ENCODE assay signal across 20 cellular contexts in the genomic region with DNA sequence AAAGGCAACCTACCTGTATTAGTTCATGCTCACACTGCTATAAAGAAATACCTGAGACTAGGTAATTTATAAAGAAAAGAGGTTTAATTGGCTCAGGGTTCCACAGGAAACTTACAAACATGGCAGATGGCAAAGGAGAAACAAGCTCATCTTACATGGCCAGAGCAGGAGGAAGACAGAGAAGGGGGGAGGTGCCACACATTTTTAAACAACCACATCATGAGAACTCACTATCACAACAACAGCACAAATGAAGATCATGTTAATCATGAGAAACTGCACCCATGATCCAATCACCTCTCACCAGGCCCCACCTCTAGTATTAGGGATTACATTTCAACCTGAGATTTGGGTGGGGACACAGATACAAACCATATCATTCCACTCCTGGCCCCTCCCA.
DNase-seq lines count a peak whose midpoint lies in the region; ATAC-seq and TF ChIP-seq lines count a peak whose summit lies in the region.
"Had no signal": no experiment of that assay in that cellular context is flagged by ENCODE, and none has a peak within 500 bp of the region (broad histone marks: within the 10 kb centered on the region; RNA-seq: fewer than 3 reads in every experiment).

No MANE protein-coding gene starts in this region.

- H3K27me3 ChIP-seq in foreskin keratinocyte (no peaks in the 10 kb centered on the region), HAP-1 (ENCODE audit: low read depth) (no peaks in the 10 kb centered on the region)
- H3K27me3 ChIP-seq: esophagus squamous epithelium had no signal

- DNase-seq in NCI-H82 (lab: John Stamatoyannopoulos, UW) (peak; percentile 61), NCI-H82 treated with DMSO at 0.1 percent for 48 hours (lab: John Stamatoyannopoulos, UW; ENCODE audit: unreplicated experiment) (no peak), foreskin keratinocyte (no peak), HAP-1 (ENCODE audit: low spot score in 2 of 2) (no peak), COLO829 (ENCODE audit: low spot score) (no peak), NCI-H2107 treated with DMSO at 0.1 percent for 48 hours (lab: John Stamatoyannopoulos, UW; ENCODE audit: unreplicated experiment) (no peak)
- DNase-seq in stimulated activated CD4-positive, alpha-beta T cell treated with anti-CD3 and anti-CD28 coated beads, Interleukin-4, amount 100 ng/mL, for 24 hours, result no peak
- DNase-seq: ACHN; activated naive CD8-positive, alpha-beta T cell treated with anti-CD3 and anti-CD28 coated beads, Interleukin-2, amount 50 U/mL, for 24 hours; caudate nucleus; CD4-positive, alpha-beta memory T cell; effector CD4-positive, alpha-beta T cell; esophagus squamous epithelium; hypothalamus; NCI-H1694; NCI-H446 treated with DMSO at 0.1 percent for 48 hours; SHP77 treated with DMSO at 0.1 percent for 48 hours; stimulated activated CD4-positive, alpha-beta T cell treated with anti-CD3 and anti-CD28 coated beads, Interleukin-15, amount 100 ng/mL, for 24 hours had no signal

- peak overlapping the region; percentile 37 for H3K27ac ChIP-seq in foreskin keratinocyte
- H3K27ac ChIP-seq: esophagus squamous epithelium had no signal

- no peak for TF ChIP-seq CTCF in foreskin keratinocyte (conservative IDR thresholded peaks at IDR 0.05)

- no peak overlapping the region for H3K4me3 ChIP-seq in HAP-1
- H3K4me3 ChIP-seq: esophagus squamous epithelium had no signal

- H3K4me1 ChIP-seq in foreskin keratinocyte (peaks cover 16% of the 10 kb centered on the region), HAP-1 (no peaks in the 10 kb centered on the region)

- no peaks in the 10 kb centered on the region for H3K36me3 ChIP-seq in HAP-1 (replicated peaks)
- H3K36me3 ChIP-seq: esophagus squamous epithelium had no signal

- in situ Hi-C loops in HAP-1 (cut with MboI; ENCODE audit: low sequenced_read_pairs), result no loop called here

- ATAC-seq in SK-N-SH treated with all-trans-retinoic acid at 6 μM for 48 hours (peak; percentile 33), foreskin keratinocyte (peak; percentile 46)
- ATAC-seq: activated naive CD8-positive, alpha-beta T cell treated with anti-CD3 and anti-CD28 coated beads, Interleukin-2, amount 50 U/mL, for 24 hours; stimulated activated memory B cell treated with anti-CD40 and anti-IgM and Interleukin-4, amounts not matched to agents 10 μg/mL and 1 μg/mL and 100 μg/mL, for 72 hours had no signal

- peaks cover 5% of the 10 kb centered on the region; the same call in 1 of the 2 replicates for H3K9me3 ChIP-seq in HAP-1

TF ChIP-seq in SK-N-SH treated with all-trans-retinoic acid at 6 μM for 48 hours, 23 proteins besides CTCF, POLR2A, EP300 and RAD21:
- TF ChIP-seq ZFP30 (CRISPR knock-in tag; IDR thresholded peaks at IDR 0.05), result no peak
- no peak for TF ChIP-seq ZFP3 (CRISPR knock-in tag; IDR thresholded peaks at IDR 0.05)
- no peak for TF ChIP-seq SNAI2 (CRISPR knock-in tag; IDR thresholded peaks at IDR 0.05)
- TF ChIP-seq ESRRG (CRISPR knock-in tag; IDR thresholded peaks at IDR 0.05), result no peak
- no peak for TF ChIP-seq ZNF8 (CRISPR knock-in tag; IDR thresholded peaks at IDR 0.05)
- TF ChIP-seq, protein P1, sequence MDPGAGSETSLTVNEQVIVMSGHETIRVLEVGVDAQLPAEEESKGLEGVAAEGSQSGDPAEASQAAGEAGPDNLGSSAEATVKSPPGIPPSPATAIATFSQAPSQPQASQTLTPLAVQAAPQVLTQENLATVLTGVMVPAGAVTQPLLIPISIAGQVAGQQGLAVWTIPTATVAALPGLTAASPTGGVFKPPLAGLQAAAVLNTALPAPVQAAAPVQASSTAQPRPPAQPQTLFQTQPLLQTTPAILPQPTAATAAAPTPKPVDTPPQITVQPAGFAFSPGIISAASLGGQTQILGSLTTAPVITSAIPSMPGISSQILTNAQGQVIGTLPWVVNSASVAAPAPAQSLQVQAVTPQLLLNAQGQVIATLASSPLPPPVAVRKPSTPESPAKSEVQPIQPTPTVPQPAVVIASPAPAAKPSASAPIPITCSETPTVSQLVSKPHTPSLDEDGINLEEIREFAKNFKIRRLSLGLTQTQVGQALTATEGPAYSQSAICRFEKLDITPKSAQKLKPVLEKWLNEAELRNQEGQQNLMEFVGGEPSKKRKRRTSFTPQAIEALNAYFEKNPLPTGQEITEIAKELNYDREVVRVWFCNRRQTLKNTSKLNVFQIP (CRISPR knock-in tag; IDR thresholded peaks at IDR 0.05; ENCODE audit: borderline replicate concordance, low read depth), result no peak
- no peak for TF ChIP-seq ZNF70 (CRISPR knock-in tag; IDR thresholded peaks at IDR 0.05)
- TF ChIP-seq CSDC2 (CRISPR knock-in tag; IDR thresholded peaks at IDR 0.05), result no peak
- no peak for TF ChIP-seq PPARA (CRISPR knock-in tag; IDR thresholded peaks at IDR 0.05; ENCODE audit: borderline replicate concordance)
- no peak for TF ChIP-seq OSR1 (CRISPR knock-in tag; IDR thresholded peaks at IDR 0.05)
- no peak for TF ChIP-seq RARB (CRISPR knock-in tag; IDR thresholded peaks at IDR 0.05)
- TF ChIP-seq, protein P2, sequence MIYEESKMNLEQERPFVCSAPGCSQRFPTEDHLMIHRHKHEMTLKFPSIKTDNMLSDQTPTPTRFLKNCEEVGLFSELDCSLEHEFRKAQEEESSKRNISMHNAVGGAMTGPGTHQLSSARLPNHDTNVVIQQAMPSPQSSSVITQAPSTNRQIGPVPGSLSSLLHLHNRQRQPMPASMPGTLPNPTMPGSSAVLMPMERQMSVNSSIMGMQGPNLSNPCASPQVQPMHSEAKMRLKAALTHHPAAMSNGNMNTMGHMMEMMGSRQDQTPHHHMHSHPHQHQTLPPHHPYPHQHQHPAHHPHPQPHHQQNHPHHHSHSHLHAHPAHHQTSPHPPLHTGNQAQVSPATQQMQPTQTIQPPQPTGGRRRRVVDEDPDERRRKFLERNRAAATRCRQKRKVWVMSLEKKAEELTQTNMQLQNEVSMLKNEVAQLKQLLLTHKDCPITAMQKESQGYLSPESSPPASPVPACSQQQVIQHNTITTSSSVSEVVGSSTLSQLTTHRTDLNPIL (CRISPR knock-in tag; IDR thresholded peaks at IDR 0.05; ENCODE audit: low read depth), result no peak
- no peak for TF ChIP-seq ISL1 (CRISPR knock-in tag; IDR thresholded peaks at IDR 0.05)
- TF ChIP-seq, protein P3, sequence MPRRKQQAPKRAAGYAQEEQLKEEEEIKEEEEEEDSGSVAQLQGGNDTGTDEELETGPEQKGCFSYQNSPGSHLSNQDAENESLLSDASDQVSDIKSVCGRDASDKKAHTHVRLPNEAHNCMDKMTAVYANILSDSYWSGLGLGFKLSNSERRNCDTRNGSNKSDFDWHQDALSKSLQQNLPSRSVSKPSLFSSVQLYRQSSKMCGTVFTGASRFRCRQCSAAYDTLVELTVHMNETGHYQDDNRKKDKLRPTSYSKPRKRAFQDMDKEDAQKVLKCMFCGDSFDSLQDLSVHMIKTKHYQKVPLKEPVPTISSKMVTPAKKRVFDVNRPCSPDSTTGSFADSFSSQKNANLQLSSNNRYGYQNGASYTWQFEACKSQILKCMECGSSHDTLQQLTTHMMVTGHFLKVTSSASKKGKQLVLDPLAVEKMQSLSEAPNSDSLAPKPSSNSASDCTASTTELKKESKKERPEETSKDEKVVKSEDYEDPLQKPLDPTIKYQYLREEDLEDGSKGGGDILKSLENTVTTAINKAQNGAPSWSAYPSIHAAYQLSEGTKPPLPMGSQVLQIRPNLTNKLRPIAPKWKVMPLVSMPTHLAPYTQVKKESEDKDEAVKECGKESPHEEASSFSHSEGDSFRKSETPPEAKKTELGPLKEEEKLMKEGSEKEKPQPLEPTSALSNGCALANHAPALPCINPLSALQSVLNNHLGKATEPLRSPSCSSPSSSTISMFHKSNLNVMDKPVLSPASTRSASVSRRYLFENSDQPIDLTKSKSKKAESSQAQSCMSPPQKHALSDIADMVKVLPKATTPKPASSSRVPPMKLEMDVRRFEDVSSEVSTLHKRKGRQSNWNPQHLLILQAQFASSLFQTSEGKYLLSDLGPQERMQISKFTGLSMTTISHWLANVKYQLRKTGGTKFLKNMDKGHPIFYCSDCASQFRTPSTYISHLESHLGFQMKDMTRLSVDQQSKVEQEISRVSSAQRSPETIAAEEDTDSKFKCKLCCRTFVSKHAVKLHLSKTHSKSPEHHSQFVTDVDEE (CRISPR knock-in tag; IDR thresholded peaks at IDR 0.05), result no peak
- no peak for TF ChIP-seq GLIS3 (CRISPR knock-in tag; IDR thresholded peaks at IDR 0.05)
- no peak for TF ChIP-seq BACH2 (CRISPR knock-in tag; IDR thresholded peaks at IDR 0.05; ENCODE audit: borderline replicate concordance)
- TF ChIP-seq, protein P4, sequence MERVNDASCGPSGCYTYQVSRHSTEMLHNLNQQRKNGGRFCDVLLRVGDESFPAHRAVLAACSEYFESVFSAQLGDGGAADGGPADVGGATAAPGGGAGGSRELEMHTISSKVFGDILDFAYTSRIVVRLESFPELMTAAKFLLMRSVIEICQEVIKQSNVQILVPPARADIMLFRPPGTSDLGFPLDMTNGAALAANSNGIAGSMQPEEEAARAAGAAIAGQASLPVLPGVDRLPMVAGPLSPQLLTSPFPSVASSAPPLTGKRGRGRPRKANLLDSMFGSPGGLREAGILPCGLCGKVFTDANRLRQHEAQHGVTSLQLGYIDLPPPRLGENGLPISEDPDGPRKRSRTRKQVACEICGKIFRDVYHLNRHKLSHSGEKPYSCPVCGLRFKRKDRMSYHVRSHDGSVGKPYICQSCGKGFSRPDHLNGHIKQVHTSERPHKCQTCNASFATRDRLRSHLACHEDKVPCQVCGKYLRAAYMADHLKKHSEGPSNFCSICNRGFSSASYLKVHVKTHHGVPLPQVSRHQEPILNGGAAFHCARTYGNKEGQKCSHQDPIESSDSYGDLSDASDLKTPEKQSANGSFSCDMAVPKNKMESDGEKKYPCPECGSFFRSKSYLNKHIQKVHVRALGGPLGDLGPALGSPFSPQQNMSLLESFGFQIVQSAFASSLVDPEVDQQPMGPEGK (CRISPR knock-in tag; IDR thresholded peaks at IDR 0.05; ENCODE audit: borderline replicate concordance), result no peak
- TF ChIP-seq ZNF565 (CRISPR knock-in tag; conservative IDR thresholded peaks at IDR 0.05; ENCODE audit: low read depth), result no peak
- TF ChIP-seq TOX (CRISPR knock-in tag; IDR thresholded peaks at IDR 0.05; ENCODE audit: borderline replicate concordance), result no peak
